ENCODE assay signal across 22 cellular contexts in the genomic region with DNA sequence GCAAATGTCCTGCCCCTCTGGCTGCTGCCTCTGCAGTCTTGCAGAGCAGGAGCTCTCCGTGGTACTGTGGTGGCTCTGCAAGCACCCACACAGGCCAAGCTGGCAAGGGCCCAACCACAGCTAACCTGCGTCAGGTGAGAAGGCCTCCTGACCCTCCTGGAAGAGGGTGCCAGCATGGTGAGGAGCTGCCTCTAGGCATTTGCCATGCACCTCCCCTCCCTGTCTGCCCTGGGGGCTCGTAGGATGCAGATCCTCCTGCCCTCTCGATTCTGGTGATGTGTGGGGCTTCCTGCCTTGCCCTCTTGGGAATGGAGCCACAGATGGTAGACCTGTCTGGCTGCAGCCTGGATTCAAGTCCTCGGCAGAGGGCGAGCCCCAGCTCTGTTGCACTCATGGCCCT.
"Had no signal": no experiment of that assay in that cellular context is flagged by ENCODE, and none has a peak within 500 bp of the region (broad histone marks: within the 10 kb centered on the region; RNA-seq: fewer than 3 reads in every experiment).

No MANE protein-coding gene starts in this region.

- H3K27me3 Mint-ChIP-seq: activated naive CD4-positive, alpha-beta T cell treated with anti-CD3 and anti-CD28 coated beads, Interleukin-2, amount 50 U/mL, for 24 hours had no signal

- H3K4me3 Mint-ChIP-seq: activated naive CD4-positive, alpha-beta T cell treated with anti-CD3 and anti-CD28 coated beads, Interleukin-2, amount 50 U/mL, for 24 hours; activated T-cell treated with anti-CD3 and anti-CD28 coated beads, Interleukin-2, amount 50 U/mL, for 72 hours; central memory CD8-positive, alpha-beta T cell; immature natural killer cell; naive thymus-derived CD4-positive, alpha-beta T cell; stimulated activated effector memory CD8-positive, alpha-beta T cell treated with anti-CD3 and anti-CD28 coated beads, Interleukin-12 subunit alpha, Interleukin-12 subunit beta, amount 100 ng/mL, for 72 hours; type B pancreatic cell had no signal

- H3K36me3 Mint-ChIP-seq: activated naive CD4-positive, alpha-beta T cell treated with anti-CD3 and anti-CD28 coated beads, Interleukin-2, amount 50 U/mL, for 24 hours; naive thymus-derived CD4-positive, alpha-beta T cell; stimulated activated effector memory CD8-positive, alpha-beta T cell treated with anti-CD3 and anti-CD28 coated beads, Interleukin-12 subunit alpha, Interleukin-12 subunit beta, amount 100 ng/mL, for 72 hours; type B pancreatic cell had no signal

- H3K4me1 ChIP-seq: ascending aorta, esophagus muscularis mucosa, gastroesophageal sphincter, heart left ventricle, pancreas, sigmoid colon, stomach, testis had no signal

- DNase-seq: activated CD4-positive, alpha-beta T cell treated with anti-CD3 and anti-CD28 coated beads, Interleukin-2, amount 50 U/mL, for 4 hours; activated effector memory CD4-positive, alpha-beta T cell treated with anti-CD3 and anti-CD28 coated beads, Interleukin-2, amount 50 U/mL, for 16 hours; activated T-cell treated with anti-CD3 and anti-CD28 coated beads, Interleukin-2, amount 50 U/mL, for 72 hours; effector CD4-positive, alpha-beta T cell; heart left ventricle; immature natural killer cell; mesenchymal stem cell; naive thymus-derived CD4-positive, alpha-beta T cell; pancreas; sigmoid colon; stimulated activated CD4-positive, alpha-beta T cell treated with anti-CD3 and anti-CD28 coated beads, Interleukin-4, amount 100 ng/mL, for 24 hours; stomach; testis; WERI-Rb-1 had no signal

- H3K4me1 Mint-ChIP-seq: activated naive CD4-positive, alpha-beta T cell treated with anti-CD3 and anti-CD28 coated beads, Interleukin-2, amount 50 U/mL, for 24 hours; central memory CD8-positive, alpha-beta T cell; immature natural killer cell; naive thymus-derived CD4-positive, alpha-beta T cell; stimulated activated effector memory CD8-positive, alpha-beta T cell treated with anti-CD3 and anti-CD28 coated beads, Interleukin-12 subunit alpha, Interleukin-12 subunit beta, amount 100 ng/mL, for 72 hours had no signal

- H3K4me3 ChIP-seq: ascending aorta, esophagus muscularis mucosa, gastroesophageal sphincter, heart left ventricle, pancreas, sigmoid colon, stomach, testis had no signal

- H3K27ac ChIP-seq: ascending aorta, esophagus muscularis mucosa, gastroesophageal sphincter, heart left ventricle, neutrophil, pancreas, sigmoid colon, stomach, testis, WERI-Rb-1 had no signal

- H3K36me3 ChIP-seq: ascending aorta, esophagus muscularis mucosa, gastroesophageal sphincter, heart left ventricle, neutrophil, pancreas, sigmoid colon, stomach, WERI-Rb-1 had no signal

- H3K9me3 ChIP-seq: ascending aorta, esophagus muscularis mucosa, gastroesophageal sphincter, heart left ventricle, neutrophil, pancreas, sigmoid colon, stomach, testis had no signal

- H3K9me3 Mint-ChIP-seq: activated naive CD4-positive, alpha-beta T cell treated with anti-CD3 and anti-CD28 coated beads, Interleukin-2, amount 50 U/mL, for 24 hours; central memory CD8-positive, alpha-beta T cell; immature natural killer cell; stimulated activated effector memory CD8-positive, alpha-beta T cell treated with anti-CD3 and anti-CD28 coated beads, Interleukin-12 subunit alpha, Interleukin-12 subunit beta, amount 100 ng/mL, for 72 hours; type B pancreatic cell had no signal

- H3K27me3 ChIP-seq: ascending aorta, neutrophil, pancreas, sigmoid colon, testis had no signal

- H3K27ac Mint-ChIP-seq: activated T-cell treated with anti-CD3 and anti-CD28 coated beads, Interleukin-2, amount 50 U/mL, for 72 hours; immature natural killer cell; naive thymus-derived CD4-positive, alpha-beta T cell; stimulated activated effector memory CD8-positive, alpha-beta T cell treated with anti-CD3 and anti-CD28 coated beads, Interleukin-12 subunit alpha, Interleukin-12 subunit beta, amount 100 ng/mL, for 72 hours; type B pancreatic cell had no signal
